ENCODE assay signal across 8 cellular contexts in genomic region chr1:169546087-169546995, GRCh38. TPM values are rescaled to one million over a fixed set of nuclear protein-coding genes. Genes with fewer than 3 reads are reported as not detected.
A peak's percentile ranks its signal among the peaks of the same experiment; 100 is the strongest.
DNase-seq lines count a peak whose midpoint lies in the region; ATAC-seq and TF ChIP-seq lines count a peak whose summit lies in the region.

No MANE protein-coding gene starts in this region.

- intact Hi-C loops in CD4-positive, alpha-beta T cell (cut with DNase I, micrococcal nuclease): loop anchor here (1.0 to 5.0 kb wide), 6 partner anchors 64 to 1204 kb away; no protein-coding TSS in a partner anchor
- intact Hi-C loops in heart right ventricle (cut with DNase I): loop anchor here in 7 of 10 donors (1.0 to 10.0 kb wide), 10 partner anchors 61 to 952 kb away; partner anchors contain the start of gene SLC19A2 (in 1 of the 7)
- intact Hi-C loops in psoas muscle (cut with DNase I): loop anchor here (5.0 to 10.0 kb wide), 3 partner anchors 79 to 944 kb away; no protein-coding TSS in a partner anchor

- H4K20me1 ChIP-seq in KMS-11 (ENCODE audit: insufficient read depth): no peaks in the 10 kb centered on the region

- CTCF ChIA-PET in CD4-positive, alpha-beta T cell (lab: Charles Lee): interaction anchor here (0.6 to 7.9 kb wide), 14 partner anchors 9 to 1106 kb away, joined by 3 to 48 read pairs (median 4); partner anchors contain the start of genes BLZF1, NME7 and SLC19A2

- POLR2A ChIA-PET in CD4-positive, alpha-beta T cell (lab: Charles Lee): interaction anchor here (1.0 kb wide), 1 partner anchor 60 kb away, joined by 3 read pairs; no protein-coding TSS in a partner anchor

- peak; percentile 22 to 45 (median 30) for DNase-seq in CD4-positive, alpha-beta T cell
- DNase-seq in RKO (ENCODE audit: low spot score) (peak; percentile 80), heart right ventricle (peak in 1 of 2 donors; percentile 65), psoas muscle (peak in 1 of 2 donors; percentile 51)
- peak; percentile 9 for DNase-seq in activated naive CD8-positive, alpha-beta T cell treated with anti-CD3 and anti-CD28 coated beads, Interleukin-2, amount 50 U/mL, for 16 hours (ENCODE audit: low read depth, low spot score)

- no peaks in the 10 kb centered on the region for H3K9me3 ChIP-seq in CD4-positive, alpha-beta T cell (ENCODE audit: control insufficient read depth, low read length)
- no peaks in the 10 kb centered on the region for H3K9me3 ChIP-seq in heart right ventricle
- H3K9me3 ChIP-seq in psoas muscle: no peaks in the 10 kb centered on the region

- no peaks in the 10 kb centered on the region for H3K36me3 ChIP-seq in KMS-11 (ENCODE audit: insufficient read depth)
- peaks cover 0 to 27% (median 0%) of the 10 kb centered on the region in 9 donors for H3K36me3 ChIP-seq in heart right ventricle
- no peaks in the 10 kb centered on the region for H3K36me3 ChIP-seq in psoas muscle (ENCODE audit: insufficient read depth in 1 of 2, low read depth in 1 of 2)

- H3K4me1 Mint-ChIP-seq in CD4-positive, alpha-beta T cell (ENCODE audit: low read depth): peaks cover 4% of the 10 kb centered on the region

- H3K27ac Mint-ChIP-seq in CD4-positive, alpha-beta T cell: no peak overlapping the region

- no peaks in the 10 kb centered on the region for H3K27me3 Mint-ChIP-seq in CD4-positive, alpha-beta T cell

- H3K9me3 Mint-ChIP-seq in CD4-positive, alpha-beta T cell: no peaks in the 10 kb centered on the region

- no peak overlapping the region for H3K9ac ChIP-seq in KMS-11

- peak; percentile 82 for TF ChIP-seq CTCF in CD4-positive, alpha-beta T cell (IDR thresholded peaks at IDR 0.05)
- TF ChIP-seq CTCF in KMS-11 (conservative IDR thresholded peaks at IDR 0.05; ENCODE audit: low read depth, low read length) (peak; percentile 90), heart right ventricle (IDR thresholded peaks at IDR 0.05) (peak; percentile 54 to 86 (median 80)), psoas muscle (IDR thresholded peaks at IDR 0.05) (peak; percentile 70)

- H3K4me2 ChIP-seq in KMS-11: no peak overlapping the region

- no peaks in the 10 kb centered on the region for H3K27me3 ChIP-seq in CD4-positive, alpha-beta T cell (ENCODE audit: control insufficient read depth, insufficient read depth, low read length)
- H3K27me3 ChIP-seq in KMS-11 (ENCODE audit: insufficient read depth, low read depth): no peaks in the 10 kb centered on the region
- H3K27me3 ChIP-seq in heart right ventricle: peaks cover 0 to 6% (median 0%) of the 10 kb centered on the region in 7 donors
- H3K27me3 ChIP-seq in psoas muscle (ENCODE audit: insufficient read depth in 3 of 3, low read length in 2 of 3): no peaks in the 10 kb centered on the region

- H3K4me3 Mint-ChIP-seq in CD4-positive, alpha-beta T cell: no peak overlapping the region

- no peaks in the 10 kb centered on the region for H3K79me2 ChIP-seq in KMS-11 (ENCODE audit: insufficient read depth, low read depth)

- H3K4me1 ChIP-seq in KMS-11 (ENCODE audit: low read depth, poor library complexity, severe bottlenecking) (no peaks in the 10 kb centered on the region), heart right ventricle (no peaks in the 10 kb centered on the region), psoas muscle (no peaks in the 10 kb centered on the region)

- H3K36me3 Mint-ChIP-seq in CD4-positive, alpha-beta T cell (ENCODE audit: low read depth): peaks cover 7% of the 10 kb centered on the region

- WGBS in heart right ventricle, 2 donors: 52 to 61% methylated on average over 15 of the region's 15 CpGs
- 43 to 61% (median 48%) methylated on average over 15 of the region's 15 CpGs for WGBS in psoas muscle, 3 donors

- ATAC-seq in CD4-positive, alpha-beta T cell (ENCODE audit: poor library complexity): peak; percentile 89
- ATAC-seq in GM19324 (IDR thresholded peaks at IDR 0.05; ENCODE audit: low FRiP score, unreplicated experiment) (peak; percentile 64), heart right ventricle (peak in 7 of 8 donors; percentile 63 to 90 (median 78)), psoas muscle (peak; percentile 73 to 95 (median 90)), HG02981 (IDR thresholded peaks at IDR 0.05; ENCODE audit: unreplicated experiment) (no peak)

- H3K27ac ChIP-seq in CD4-positive, alpha-beta T cell (ENCODE audit: low read depth, low read length): no peak overlapping the region
- no peak overlapping the region for H3K27ac ChIP-seq in KMS-11
- no peak overlapping the region for H3K27ac ChIP-seq in heart right ventricle
- no peak overlapping the region for H3K27ac ChIP-seq in psoas muscle

- no peak overlapping the region for H2AFZ ChIP-seq in KMS-11 (ENCODE audit: low read depth)

- no peak overlapping the region for H3K4me3 ChIP-seq in KMS-11 (IDR thresholded peaks at IDR 0.05; ENCODE audit: insufficient read depth, low read depth, low read length)
- H3K4me3 ChIP-seq in heart right ventricle: no peak overlapping the region
- no peak overlapping the region for H3K4me3 ChIP-seq in psoas muscle

RNA-seq across cellular contexts. Expression of gene F5, which starts 39.9 kb away (rescaled TPM):
- 1 to 10 TPM; 5.4 to 6.2 TPM for total RNA-seq in CD4-positive, alpha-beta T cell
- total RNA-seq in heart right ventricle: 10 to 100 TPM in 4 of 10 donors, 1 to 10 TPM in 5, under 1 TPM in 1; 0.94 to 31.4 (median 6.9) TPM
- polyA plus RNA-seq in heart right ventricle: 10 to 100 TPM in 1 of 2 donors, 1 to 10 TPM in 1; 4.6 to 40.3 TPM
- total RNA-seq in psoas muscle: under 1 TPM in 3 of 4 donors, not detected in 1; 0.07 to 0.22 (median 0.08) TPM
- under 1 TPM in 2 of 3 donors, not detected in 1; 0.01 to 0.08 TPM for polyA plus RNA-seq in psoas muscle
